3 cellular contexts compared by ENCODE assay signal in the genomic region with DNA sequence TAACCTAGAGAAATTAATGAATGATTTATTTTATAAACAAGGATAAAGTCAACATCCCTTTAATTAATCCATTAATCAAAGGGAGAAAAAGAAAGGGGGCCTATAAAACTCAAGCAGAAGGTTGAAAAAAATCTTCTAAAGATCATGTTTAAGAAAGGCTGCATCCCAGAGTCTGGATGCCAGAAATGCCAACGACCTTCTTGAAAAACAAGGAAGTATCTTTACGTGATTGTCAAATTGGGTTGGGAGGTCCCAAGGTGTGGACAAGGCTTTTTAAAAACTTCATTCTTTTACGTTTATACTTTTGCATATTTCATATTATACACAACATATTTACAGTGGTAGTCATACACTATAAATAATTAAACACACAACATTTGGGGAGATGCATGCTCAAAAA.
TF ChIP-seq lines count a peak whose summit lies in the region.

No MANE protein-coding gene starts in this region.

TF ChIP-seq in SK-N-SH, 30 proteins besides CTCF, POLR2A, EP300 and RAD21:
- TF ChIP-seq, protein P1, sequence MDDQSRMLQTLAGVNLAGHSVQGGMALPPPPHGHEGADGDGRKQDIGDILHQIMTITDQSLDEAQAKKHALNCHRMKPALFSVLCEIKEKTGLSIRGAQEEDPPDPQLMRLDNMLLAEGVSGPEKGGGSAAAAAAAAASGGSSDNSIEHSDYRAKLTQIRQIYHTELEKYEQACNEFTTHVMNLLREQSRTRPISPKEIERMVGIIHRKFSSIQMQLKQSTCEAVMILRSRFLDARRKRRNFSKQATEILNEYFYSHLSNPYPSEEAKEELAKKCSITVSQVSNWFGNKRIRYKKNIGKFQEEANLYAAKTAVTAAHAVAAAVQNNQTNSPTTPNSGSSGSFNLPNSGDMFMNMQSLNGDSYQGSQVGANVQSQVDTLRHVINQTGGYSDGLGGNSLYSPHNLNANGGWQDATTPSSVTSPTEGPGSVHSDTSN (IDR thresholded peaks at IDR 0.05), result no peak
- TF ChIP-seq TEAD4 (IDR thresholded peaks at IDR 0.05; ENCODE audit: borderline replicate concordance, insufficient read depth) (no peak), RFX5 (IDR thresholded peaks at IDR 0.05; ENCODE audit: low read length) (no peak), GATA2 (CRISPR knock-in tag; IDR thresholded peaks at IDR 0.05) (no peak), FOXM1 (IDR thresholded peaks at IDR 0.05; ENCODE audit: low read depth) (no peak), MEF2A (IDR thresholded peaks at IDR 0.05; ENCODE audit: borderline replicate concordance, low read depth) (no peak), CHD2 (IDR thresholded peaks at IDR 0.05; ENCODE audit: low read length, partially characterized antibody) (no peak), JUND (IDR thresholded peaks at IDR 0.05) (no peak), SMC3 (IDR thresholded peaks at IDR 0.05; ENCODE audit: low read depth, low read length) (no peak), TAF1 (IDR thresholded peaks at IDR 0.05; ENCODE audit: borderline replicate concordance, low read depth, low read length) (no peak), GABPA (IDR thresholded peaks at IDR 0.05; ENCODE audit: low read depth) (no peak), TCF12 (IDR thresholded peaks at IDR 0.05) (no peak), FOSL2 (IDR thresholded peaks at IDR 0.05; ENCODE audit: borderline replicate concordance, low read depth) (no peak)
- TF ChIP-seq, protein P2, sequence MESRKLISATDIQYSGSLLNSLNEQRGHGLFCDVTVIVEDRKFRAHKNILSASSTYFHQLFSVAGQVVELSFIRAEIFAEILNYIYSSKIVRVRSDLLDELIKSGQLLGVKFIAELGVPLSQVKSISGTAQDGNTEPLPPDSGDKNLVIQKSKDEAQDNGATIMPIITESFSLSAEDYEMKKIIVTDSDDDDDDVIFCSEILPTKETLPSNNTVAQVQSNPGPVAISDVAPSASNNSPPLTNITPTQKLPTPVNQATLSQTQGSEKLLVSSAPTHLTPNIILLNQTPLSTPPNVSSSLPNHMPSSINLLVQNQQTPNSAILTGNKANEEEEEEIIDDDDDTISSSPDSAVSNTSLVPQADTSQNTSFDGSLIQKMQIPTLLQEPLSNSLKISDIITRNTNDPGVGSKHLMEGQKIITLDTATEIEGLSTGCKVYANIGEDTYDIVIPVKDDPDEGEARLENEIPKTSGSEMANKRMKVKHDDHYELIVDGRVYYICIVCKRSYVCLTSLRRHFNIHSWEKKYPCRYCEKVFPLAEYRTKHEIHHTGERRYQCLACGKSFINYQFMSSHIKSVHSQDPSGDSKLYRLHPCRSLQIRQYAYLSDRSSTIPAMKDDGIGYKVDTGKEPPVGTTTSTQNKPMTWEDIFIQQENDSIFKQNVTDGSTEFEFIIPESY (IDR thresholded peaks at IDR 0.05; ENCODE audit: borderline replicate concordance, low read depth), result no peak
- TF ChIP-seq, protein P3, sequence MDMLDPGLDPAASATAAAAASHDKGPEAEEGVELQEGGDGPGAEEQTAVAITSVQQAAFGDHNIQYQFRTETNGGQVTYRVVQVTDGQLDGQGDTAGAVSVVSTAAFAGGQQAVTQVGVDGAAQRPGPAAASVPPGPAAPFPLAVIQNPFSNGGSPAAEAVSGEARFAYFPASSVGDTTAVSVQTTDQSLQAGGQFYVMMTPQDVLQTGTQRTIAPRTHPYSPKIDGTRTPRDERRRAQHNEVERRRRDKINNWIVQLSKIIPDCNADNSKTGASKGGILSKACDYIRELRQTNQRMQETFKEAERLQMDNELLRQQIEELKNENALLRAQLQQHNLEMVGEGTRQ (IDR thresholded peaks at IDR 0.05; ENCODE audit: borderline replicate concordance, low read depth, low read length), result no peak
- TF ChIP-seq, protein P4, sequence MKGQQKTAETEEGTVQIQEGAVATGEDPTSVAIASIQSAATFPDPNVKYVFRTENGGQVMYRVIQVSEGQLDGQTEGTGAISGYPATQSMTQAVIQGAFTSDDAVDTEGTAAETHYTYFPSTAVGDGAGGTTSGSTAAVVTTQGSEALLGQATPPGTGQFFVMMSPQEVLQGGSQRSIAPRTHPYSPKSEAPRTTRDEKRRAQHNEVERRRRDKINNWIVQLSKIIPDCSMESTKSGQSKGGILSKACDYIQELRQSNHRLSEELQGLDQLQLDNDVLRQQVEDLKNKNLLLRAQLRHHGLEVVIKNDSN (IDR thresholded peaks at IDR 0.05; ENCODE audit: borderline replicate concordance, low read depth), result no peak

TF ChIP-seq in SK-N-SH treated with all-trans-retinoic acid at 6 μM for 48 hours, 23 proteins besides CTCF, POLR2A, EP300 and RAD21 (continued from another document and continues in another):
- no peak for TF ChIP-seq TCF4 (CRISPR knock-in tag; IDR thresholded peaks at IDR 0.05; ENCODE audit: borderline replicate concordance)
- no peak for TF ChIP-seq SNAI2 (CRISPR knock-in tag; IDR thresholded peaks at IDR 0.05)
- no peak for TF ChIP-seq TOX (CRISPR knock-in tag; IDR thresholded peaks at IDR 0.05; ENCODE audit: borderline replicate concordance)
- TF ChIP-seq, protein P5, sequence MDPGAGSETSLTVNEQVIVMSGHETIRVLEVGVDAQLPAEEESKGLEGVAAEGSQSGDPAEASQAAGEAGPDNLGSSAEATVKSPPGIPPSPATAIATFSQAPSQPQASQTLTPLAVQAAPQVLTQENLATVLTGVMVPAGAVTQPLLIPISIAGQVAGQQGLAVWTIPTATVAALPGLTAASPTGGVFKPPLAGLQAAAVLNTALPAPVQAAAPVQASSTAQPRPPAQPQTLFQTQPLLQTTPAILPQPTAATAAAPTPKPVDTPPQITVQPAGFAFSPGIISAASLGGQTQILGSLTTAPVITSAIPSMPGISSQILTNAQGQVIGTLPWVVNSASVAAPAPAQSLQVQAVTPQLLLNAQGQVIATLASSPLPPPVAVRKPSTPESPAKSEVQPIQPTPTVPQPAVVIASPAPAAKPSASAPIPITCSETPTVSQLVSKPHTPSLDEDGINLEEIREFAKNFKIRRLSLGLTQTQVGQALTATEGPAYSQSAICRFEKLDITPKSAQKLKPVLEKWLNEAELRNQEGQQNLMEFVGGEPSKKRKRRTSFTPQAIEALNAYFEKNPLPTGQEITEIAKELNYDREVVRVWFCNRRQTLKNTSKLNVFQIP (CRISPR knock-in tag; IDR thresholded peaks at IDR 0.05; ENCODE audit: borderline replicate concordance, low read depth), result no peak
- no peak for TF ChIP-seq ZNF70 (CRISPR knock-in tag; IDR thresholded peaks at IDR 0.05)
- TF ChIP-seq CSDC2 (CRISPR knock-in tag; IDR thresholded peaks at IDR 0.05), result no peak
- no peak for TF ChIP-seq ZNF8 (CRISPR knock-in tag; IDR thresholded peaks at IDR 0.05)
- TF ChIP-seq, protein P6, sequence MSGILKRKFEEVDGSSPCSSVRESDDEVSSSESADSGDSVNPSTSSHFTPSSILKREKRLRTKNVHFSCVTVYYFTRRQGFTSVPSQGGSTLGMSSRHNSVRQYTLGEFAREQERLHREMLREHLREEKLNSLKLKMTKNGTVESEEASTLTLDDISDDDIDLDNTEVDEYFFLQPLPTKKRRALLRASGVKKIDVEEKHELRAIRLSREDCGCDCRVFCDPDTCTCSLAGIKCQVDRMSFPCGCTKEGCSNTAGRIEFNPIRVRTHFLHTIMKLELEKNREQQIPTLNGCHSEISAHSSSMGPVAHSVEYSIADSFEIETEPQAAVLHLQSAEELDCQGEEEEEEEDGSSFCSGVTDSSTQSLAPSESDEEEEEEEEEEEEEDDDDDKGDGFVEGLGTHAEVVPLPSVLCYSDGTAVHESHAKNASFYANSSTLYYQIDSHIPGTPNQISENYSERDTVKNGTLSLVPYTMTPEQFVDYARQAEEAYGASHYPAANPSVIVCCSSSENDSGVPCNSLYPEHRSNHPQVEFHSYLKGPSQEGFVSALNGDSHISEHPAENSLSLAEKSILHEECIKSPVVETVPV (CRISPR knock-in tag; IDR thresholded peaks at IDR 0.05), result no peak
- no peak for TF ChIP-seq ZNF565 (CRISPR knock-in tag; conservative IDR thresholded peaks at IDR 0.05; ENCODE audit: low read depth)
- no peak for TF ChIP-seq RARB (CRISPR knock-in tag; IDR thresholded peaks at IDR 0.05)
- no peak for TF ChIP-seq ZFP30 (CRISPR knock-in tag; IDR thresholded peaks at IDR 0.05)
- no peak for TF ChIP-seq ZC3H10 (CRISPR knock-in tag; IDR thresholded peaks at IDR 0.05)
- no peak for TF ChIP-seq ZFP3 (CRISPR knock-in tag; IDR thresholded peaks at IDR 0.05)
- no peak for TF ChIP-seq GLIS3 (CRISPR knock-in tag; IDR thresholded peaks at IDR 0.05)
- TF ChIP-seq, protein P7, sequence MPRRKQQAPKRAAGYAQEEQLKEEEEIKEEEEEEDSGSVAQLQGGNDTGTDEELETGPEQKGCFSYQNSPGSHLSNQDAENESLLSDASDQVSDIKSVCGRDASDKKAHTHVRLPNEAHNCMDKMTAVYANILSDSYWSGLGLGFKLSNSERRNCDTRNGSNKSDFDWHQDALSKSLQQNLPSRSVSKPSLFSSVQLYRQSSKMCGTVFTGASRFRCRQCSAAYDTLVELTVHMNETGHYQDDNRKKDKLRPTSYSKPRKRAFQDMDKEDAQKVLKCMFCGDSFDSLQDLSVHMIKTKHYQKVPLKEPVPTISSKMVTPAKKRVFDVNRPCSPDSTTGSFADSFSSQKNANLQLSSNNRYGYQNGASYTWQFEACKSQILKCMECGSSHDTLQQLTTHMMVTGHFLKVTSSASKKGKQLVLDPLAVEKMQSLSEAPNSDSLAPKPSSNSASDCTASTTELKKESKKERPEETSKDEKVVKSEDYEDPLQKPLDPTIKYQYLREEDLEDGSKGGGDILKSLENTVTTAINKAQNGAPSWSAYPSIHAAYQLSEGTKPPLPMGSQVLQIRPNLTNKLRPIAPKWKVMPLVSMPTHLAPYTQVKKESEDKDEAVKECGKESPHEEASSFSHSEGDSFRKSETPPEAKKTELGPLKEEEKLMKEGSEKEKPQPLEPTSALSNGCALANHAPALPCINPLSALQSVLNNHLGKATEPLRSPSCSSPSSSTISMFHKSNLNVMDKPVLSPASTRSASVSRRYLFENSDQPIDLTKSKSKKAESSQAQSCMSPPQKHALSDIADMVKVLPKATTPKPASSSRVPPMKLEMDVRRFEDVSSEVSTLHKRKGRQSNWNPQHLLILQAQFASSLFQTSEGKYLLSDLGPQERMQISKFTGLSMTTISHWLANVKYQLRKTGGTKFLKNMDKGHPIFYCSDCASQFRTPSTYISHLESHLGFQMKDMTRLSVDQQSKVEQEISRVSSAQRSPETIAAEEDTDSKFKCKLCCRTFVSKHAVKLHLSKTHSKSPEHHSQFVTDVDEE (CRISPR knock-in tag; IDR thresholded peaks at IDR 0.05), result no peak

TF ChIP-seq in HepG2, 621 proteins besides CTCF, POLR2A, EP300 and RAD21:
- no peak for TF ChIP-seq SOX13 (IDR thresholded peaks at IDR 0.05)
- no peak for TF ChIP-seq SOX13 (CRISPR knock-in tag; conservative IDR thresholded peaks at IDR 0.05 in 1 of 2, IDR thresholded peaks at IDR 0.05 in 1 of 2)
